8 cellular contexts compared by ENCODE assay signal in genomic region chr3:40505599-40506462, GRCh38. TPM values are rescaled to one million over a fixed set of nuclear protein-coding genes. Genes with fewer than 3 reads are reported as not detected.
DNase-seq lines count a peak whose midpoint lies in the region; ATAC-seq lines count a peak whose summit lies in the region.

TSS of gene ZNF620 (plus strand) at chr3:40506039. CDS start at chr3:40506353, 314 bp downstream.

- H3K36me3 Mint-ChIP-seq in effector memory CD8-positive, alpha-beta T cell (ENCODE audit: insufficient read depth): peaks cover 9% of the 10 kb centered on the region

- peaks cover 7 to 10% of the 10 kb centered on the region in 2 donors for H3K4me1 Mint-ChIP-seq in effector memory CD8-positive, alpha-beta T cell (ENCODE audit: low read depth in 2 of 2)

- peak within 1 kb of the TSS; percentile 86 to 87 for H3K4me3 Mint-ChIP-seq in effector memory CD8-positive, alpha-beta T cell

- H3K27me3 Mint-ChIP-seq in effector memory CD8-positive, alpha-beta T cell: no peaks in the 10 kb centered on the region

- DNase-seq in AG08395 (ENCODE audit: low spot score) (peak; percentile 20), NCI-H526 (lab: John Stamatoyannopoulos, UW) (peak; percentile 92 to 96), mesenteric fat pad (ENCODE audit: low spot score) (peak; percentile 90)
- peak; percentile 81 for DNase-seq in activated CD8-positive, alpha-beta memory T cell treated with anti-CD3 and anti-CD28 coated beads for 24 hours
- peak; percentile 13 to 20 (median 20) for DNase-seq in effector memory CD8-positive, alpha-beta T cell
- peak; percentile 33 for DNase-seq in stimulated activated CD8-positive, alpha-beta memory T cell treated with anti-CD3 and anti-CD28 coated beads, Interleukin-15, amount 100 ng/mL, for 24 hours (ENCODE audit: low read depth)

- peak; percentile 90 for ATAC-seq in GM18907 (IDR thresholded peaks at IDR 0.05; ENCODE audit: unreplicated experiment)
- ATAC-seq in HG03159 (IDR thresholded peaks at IDR 0.05; ENCODE audit: unreplicated experiment): peak; percentile 81
- ATAC-seq in effector memory CD8-positive, alpha-beta T cell (replicated peaks): peak; percentile 79

- peak within 1 kb of the TSS; percentile 90 for H3K27ac Mint-ChIP-seq in effector memory CD8-positive, alpha-beta T cell

- H3K9me3 Mint-ChIP-seq in effector memory CD8-positive, alpha-beta T cell: no peaks in the 10 kb centered on the region

RNA-seq across cellular contexts. Expression of gene ZNF620, which starts in this region (rescaled TPM):
- total RNA-seq in mesenteric fat pad: 2.7 TPM

Comparison
In these comparisons a context has a peak if more than half of its experiments do, and no peak if none do; other contexts are left out.
1. Peak in every context shown above with its lines: DNase-seq and ATAC-seq.
2. DNase-seq: peak in every context shown above with its lines; median percentile 94 in NCI-H526; 90 in mesenteric fat pad; 81 in activated CD8-positive, alpha-beta memory T cell treated with anti-CD3 and anti-CD28 coated beads for 24 hours; 33 in stimulated activated CD8-positive, alpha-beta memory T cell treated with anti-CD3 and anti-CD28 coated beads, Interleukin-15, amount 100 ng/mL, for 24 hours; 20 in AG08395; 20 in effector memory CD8-positive, alpha-beta T cell.